Comparison of ENCODE assay signal across 1 cellular context in the genomic region with DNA sequence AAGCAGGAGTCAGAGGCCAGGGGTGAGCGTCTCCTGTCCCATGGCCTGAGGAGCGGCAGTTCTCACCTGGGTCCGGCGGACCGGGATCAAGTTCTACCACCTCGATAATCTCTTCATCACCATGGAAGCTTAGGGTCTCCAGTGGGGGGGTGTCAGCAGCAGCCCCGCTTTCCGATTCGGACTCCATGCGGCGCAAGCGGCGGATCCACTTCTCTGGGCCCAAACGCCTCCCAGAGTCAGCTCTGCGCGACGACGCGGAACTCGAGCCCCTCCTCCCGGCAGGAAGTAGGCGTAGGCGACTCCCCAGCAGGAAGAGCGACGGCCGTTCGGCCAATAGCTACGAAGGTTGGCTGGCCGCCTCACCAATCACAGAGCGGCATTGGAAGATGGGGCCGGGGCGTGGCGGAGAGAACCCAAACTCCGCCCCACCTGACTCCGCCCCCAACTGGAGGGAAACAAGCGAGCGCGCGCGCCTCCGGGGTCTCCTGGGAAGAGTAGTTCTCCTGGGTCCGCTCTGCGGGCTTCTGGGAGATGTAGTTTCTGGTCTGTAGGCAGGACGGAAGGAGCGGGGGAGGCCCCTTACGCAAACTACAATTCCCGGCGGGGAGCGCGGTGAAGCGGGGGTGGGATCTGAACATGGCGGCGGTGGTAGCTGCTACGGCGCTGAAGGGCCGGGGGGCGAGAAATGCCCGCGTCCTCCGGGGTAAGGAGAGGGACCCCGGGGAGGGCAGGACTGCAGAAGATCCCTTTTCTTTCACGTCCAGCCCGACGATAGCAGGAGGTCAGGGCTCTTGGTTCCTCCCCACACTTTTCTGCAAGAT.
TF ChIP-seq lines count a peak whose summit lies in the region.

Gene AAMP (minus strand): TSS at position 238 of the 821 bp plus-strand sequence. CDS start 51 bp downstream, at position 187.
A gene with protein sequence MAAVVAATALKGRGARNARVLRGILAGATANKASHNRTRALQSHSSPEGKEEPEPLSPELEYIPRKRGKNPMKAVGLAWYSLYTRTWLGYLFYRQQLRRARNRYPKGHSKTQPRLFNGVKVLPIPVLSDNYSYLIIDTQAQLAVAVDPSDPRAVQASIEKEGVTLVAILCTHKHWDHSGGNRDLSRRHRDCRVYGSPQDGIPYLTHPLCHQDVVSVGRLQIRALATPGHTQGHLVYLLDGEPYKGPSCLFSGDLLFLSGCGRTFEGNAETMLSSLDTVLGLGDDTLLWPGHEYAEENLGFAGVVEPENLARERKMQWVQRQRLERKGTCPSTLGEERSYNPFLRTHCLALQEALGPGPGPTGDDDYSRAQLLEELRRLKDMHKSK (plus strand): TSS at position 620 of the 821 bp plus-strand sequence. CDS start 17 bp downstream, at position 637.

TF ChIP-seq in HCT116, 20 proteins besides CTCF, POLR2A, EP300 and RAD21 (continued from another document):
- TF ChIP-seq REST (IDR thresholded peaks at IDR 0.05; ENCODE audit: low read depth) = no peak
- TF ChIP-seq SIN3A (IDR thresholded peaks at IDR 0.05; ENCODE audit: low read depth) = no peak
- TF ChIP-seq SRF (IDR thresholded peaks at IDR 0.05; ENCODE audit: low read depth) = no peak
- no peak for TF ChIP-seq MAX (IDR thresholded peaks at IDR 0.05)
- peak; percentile 97 for TF ChIP-seq YY1 (IDR thresholded peaks at IDR 0.05; ENCODE audit: extremely low read depth, insufficient replicate concordance, low read depth, low read length)
TF ChIP-seq in HCT116: peak in this region for 4.
